In the genomic region with DNA sequence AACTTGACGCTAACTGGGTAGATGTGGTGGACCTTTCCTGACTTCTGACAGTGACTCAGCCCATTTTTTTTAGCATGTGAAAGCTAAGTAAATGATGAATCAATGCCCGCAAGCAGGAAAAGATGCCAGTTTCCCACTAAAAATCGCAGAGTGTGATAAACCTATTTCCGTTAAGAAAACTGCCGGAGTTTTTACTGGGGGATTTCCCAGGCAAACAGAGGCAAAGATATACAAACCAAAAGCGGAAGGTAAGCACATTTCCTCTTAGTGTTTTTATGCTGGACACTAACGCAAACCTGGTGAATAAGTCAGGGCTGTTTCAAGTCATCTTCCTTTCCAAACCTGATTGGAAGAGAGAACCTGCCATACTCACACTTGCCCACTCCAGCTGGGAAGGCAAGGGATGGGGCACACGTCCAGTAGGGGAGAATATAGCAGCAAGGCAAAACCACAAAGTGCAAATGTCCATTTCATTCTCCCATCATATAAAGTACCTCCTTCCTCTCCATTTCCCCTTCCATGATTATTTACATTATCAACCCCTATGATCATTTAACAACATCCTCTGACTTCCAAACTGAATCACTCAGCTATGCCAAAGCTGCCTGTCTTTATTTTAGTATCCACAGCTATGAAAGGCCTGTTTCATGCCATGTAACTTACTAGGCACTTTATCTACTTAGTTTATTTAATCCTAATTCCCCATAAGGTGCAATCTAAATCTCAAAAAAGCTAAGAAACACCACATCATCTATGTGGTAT, we compare ENCODE assay signal across 12 cellular contexts.
DNase-seq lines count a peak whose midpoint lies in the region; ATAC-seq and TF ChIP-seq lines count a peak whose summit lies in the region.
"Had no signal": no experiment of that assay in that cellular context is flagged by ENCODE, and none has a peak within 500 bp of the region (broad histone marks: within the 10 kb centered on the region; RNA-seq: fewer than 3 reads in every experiment).

No MANE protein-coding gene starts in this region.

- H3K9me3 ChIP-seq in ascending aorta, result no peaks in the 10 kb centered on the region
- H3K9me3 ChIP-seq: mucosa of descending colon had no signal

- TF ChIP-seq CTCF in AG10803 (conservative IDR thresholded peaks at IDR 0.05; ENCODE audit: low read length) (no peak), ascending aorta (IDR thresholded peaks at IDR 0.05) (no peak), type B pancreatic cell (conservative IDR thresholded peaks at IDR 0.05) (no peak)

- no peak overlapping the region for H3K27ac Mint-ChIP-seq in type B pancreatic cell

- H3K36me3 Mint-ChIP-seq in type B pancreatic cell, result peaks cover 6% of the 10 kb centered on the region

- DNase-seq in AG10803 (ENCODE audit: low read depth), result peak; percentile 84
- peak; percentile 100 for DNase-seq in HT1080 (ENCODE audit: low read depth)
- DNase-seq in ascending aorta (ENCODE audit: low spot score in 2 of 2), result no peak
- DNase-seq in iris pigment epithelial cell (ENCODE audit: low read depth), result peak; percentile 94
- no peak for DNase-seq in NCI-H1417 treated with DMSO at 0.1 percent for 48 hours (lab: John Stamatoyannopoulos, UW)
- no peak for DNase-seq in type B pancreatic cell (ENCODE audit: extremely low spot score, unreplicated experiment)
- DNase-seq: activated gamma-delta T cell treated with Interleukin-2 at 50 U/mL for 16 hours, GOT3, mucosa of descending colon, NCI-H2227 treated with DMSO at 0.1 percent for 48 hours had no signal

- intact Hi-C loops in ascending aorta (cut with DNase I), result no loop called here

- ATAC-seq in HG03095 (IDR thresholded peaks at IDR 0.05; ENCODE audit: unreplicated experiment), result no peak
- no peak for ATAC-seq in HG02840 (IDR thresholded peaks at IDR 0.05; ENCODE audit: low FRiP score, unreplicated experiment)
- ATAC-seq: mucosa of descending colon had no signal

- no peak overlapping the region for H3K4me3 Mint-ChIP-seq in type B pancreatic cell

- H3K27me3 Mint-ChIP-seq in type B pancreatic cell, result no peaks in the 10 kb centered on the region

- H3K4me3 ChIP-seq in AG10803 (ENCODE audit: low read length) (no peak overlapping the region), ascending aorta (no peak overlapping the region)
- H3K4me3 ChIP-seq: mucosa of descending colon had no signal

- H3K4me1 ChIP-seq in ascending aorta, result peaks cover 0 to 7% of the 10 kb centered on the region in 2 donors

- H3K27ac ChIP-seq in ascending aorta, result peak overlapping the region; percentile 32 to 54

- peaks cover 0 to 9% of the 10 kb centered on the region in 2 donors for H3K36me3 ChIP-seq in ascending aorta

- H3K27me3 ChIP-seq in ascending aorta, result no peaks in the 10 kb centered on the region

- peaks cover 4% of the 10 kb centered on the region for H3K4me1 Mint-ChIP-seq in type B pancreatic cell (ENCODE audit: unreplicated experiment)

- H3K9me3 Mint-ChIP-seq in type B pancreatic cell, result no peaks in the 10 kb centered on the region

Comparison
In these comparisons a context has a peak if more than half of its experiments do, and no peak if none do; other contexts are left out.
1. DNase-seq: peak in AG10803 (single experiment), HT1080 (single experiment) and iris pigment epithelial cell (single experiment); none in ascending aorta (0 of 2), NCI-H1417 treated with DMSO at 0.1 percent for 48 hours (single experiment) and type B pancreatic cell (single experiment).